Comparison of ENCODE assay signal across 8 cellular contexts in the genomic region with DNA sequence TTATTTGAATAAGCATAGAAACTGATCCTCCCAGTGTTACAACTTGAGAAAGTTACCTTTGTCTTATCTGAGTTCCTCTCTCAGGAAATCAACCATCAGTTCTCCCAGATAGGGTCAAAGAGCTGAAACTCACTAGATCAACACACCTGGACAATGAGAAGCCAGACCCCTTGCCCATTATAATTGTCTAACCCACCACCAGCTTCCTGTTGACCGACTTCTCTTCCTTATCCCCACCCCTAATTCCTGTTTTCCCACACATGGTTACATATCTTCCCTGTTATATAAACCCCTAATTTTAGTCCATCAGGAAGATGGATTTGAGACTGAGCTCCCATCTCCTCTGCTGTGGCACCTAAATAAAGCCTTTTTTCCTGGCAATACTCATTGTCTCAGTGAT. TPM values are rescaled to one million over a fixed set of nuclear protein-coding genes. Genes with fewer than 3 reads are reported as not detected.
"Had no signal": no experiment of that assay in that cellular context is flagged by ENCODE, and none has a peak within 500 bp of the region (broad histone marks: within the 10 kb centered on the region; RNA-seq: fewer than 3 reads in every experiment).

No MANE protein-coding gene starts in this region.

- H3K4me3 ChIP-seq: GM23338 had no signal

- FAIRE-seq: H1, H54, HTR-8/SVneo had no signal

- H3K4me1 Mint-ChIP-seq: GM23338 had no signal

- H3K4me2 ChIP-seq: GM23338 had no signal

- DNase-seq: H9, HCEC 1CT, IMR-90 had no signal

- H2AFZ ChIP-seq: GM23338 had no signal

- H3K4me3 Mint-ChIP-seq: GM23338, H9 had no signal

- H3K27ac Mint-ChIP-seq: GM23338, H9 had no signal

RNA-seq across cellular contexts. Expression of a gene that starts 6.9 kb away (rescaled TPM):
- total RNA-seq: GM23338, H1, H9, HT-29 had no signal

RNA-seq across cellular contexts. Expression of a gene that starts 43.4 kb away (rescaled TPM):
- total RNA-seq: GM23338, H9, HT-29, IMR-90 had no signal
- polyA plus RNA-seq: IMR-90 had no signal
